ENCODE assay signal across 1 cellular context in genomic region chrX:129932792-129933321, GRCh38.
A peak's percentile ranks its signal among the peaks of the same experiment; 100 is the strongest.
TF ChIP-seq lines count a peak whose summit lies in the region.

No MANE protein-coding gene starts in this region.

TF ChIP-seq in K562, 482 proteins besides CTCF, POLR2A, EP300 and RAD21 (continued from another document):
- TF ChIP-seq TFAP4 (CRISPR knock-in tag; IDR thresholded peaks at IDR 0.05; ENCODE audit: borderline replicate concordance) = peak; percentile 60; the same call in 1 of the 2 replicates
- TF ChIP-seq JUND (IDR thresholded peaks at IDR 0.05; ENCODE audit: borderline replicate concordance, low read depth, low read length) = peak; percentile 43; the same call in 1 of the 2 replicates
- no peak; the same call in 2 of the 3 replicates for TF ChIP-seq JUND (tag; IDR thresholded peaks at IDR 0.05; ENCODE audit: borderline replicate concordance, low read depth, low read length)
- TF ChIP-seq, protein P1, sequence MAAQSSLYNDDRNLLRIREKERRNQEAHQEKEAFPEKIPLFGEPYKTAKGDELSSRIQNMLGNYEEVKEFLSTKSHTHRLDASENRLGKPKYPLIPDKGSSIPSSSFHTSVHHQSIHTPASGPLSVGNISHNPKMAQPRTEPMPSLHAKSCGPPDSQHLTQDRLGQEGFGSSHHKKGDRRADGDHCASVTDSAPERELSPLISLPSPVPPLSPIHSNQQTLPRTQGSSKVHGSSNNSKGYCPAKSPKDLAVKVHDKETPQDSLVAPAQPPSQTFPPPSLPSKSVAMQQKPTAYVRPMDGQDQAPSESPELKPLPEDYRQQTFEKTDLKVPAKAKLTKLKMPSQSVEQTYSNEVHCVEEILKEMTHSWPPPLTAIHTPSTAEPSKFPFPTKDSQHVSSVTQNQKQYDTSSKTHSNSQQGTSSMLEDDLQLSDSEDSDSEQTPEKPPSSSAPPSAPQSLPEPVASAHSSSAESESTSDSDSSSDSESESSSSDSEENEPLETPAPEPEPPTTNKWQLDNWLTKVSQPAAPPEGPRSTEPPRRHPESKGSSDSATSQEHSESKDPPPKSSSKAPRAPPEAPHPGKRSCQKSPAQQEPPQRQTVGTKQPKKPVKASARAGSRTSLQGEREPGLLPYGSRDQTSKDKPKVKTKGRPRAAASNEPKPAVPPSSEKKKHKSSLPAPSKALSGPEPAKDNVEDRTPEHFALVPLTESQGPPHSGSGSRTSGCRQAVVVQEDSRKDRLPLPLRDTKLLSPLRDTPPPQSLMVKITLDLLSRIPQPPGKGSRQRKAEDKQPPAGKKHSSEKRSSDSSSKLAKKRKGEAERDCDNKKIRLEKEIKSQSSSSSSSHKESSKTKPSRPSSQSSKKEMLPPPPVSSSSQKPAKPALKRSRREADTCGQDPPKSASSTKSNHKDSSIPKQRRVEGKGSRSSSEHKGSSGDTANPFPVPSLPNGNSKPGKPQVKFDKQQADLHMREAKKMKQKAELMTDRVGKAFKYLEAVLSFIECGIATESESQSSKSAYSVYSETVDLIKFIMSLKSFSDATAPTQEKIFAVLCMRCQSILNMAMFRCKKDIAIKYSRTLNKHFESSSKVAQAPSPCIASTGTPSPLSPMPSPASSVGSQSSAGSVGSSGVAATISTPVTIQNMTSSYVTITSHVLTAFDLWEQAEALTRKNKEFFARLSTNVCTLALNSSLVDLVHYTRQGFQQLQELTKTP (IDR thresholded peaks at IDR 0.05; ENCODE audit: low read depth in 1 of 2, partially characterized antibody in 2 of 2) = no peak
- TF ChIP-seq ZFX (CRISPR knock-in tag; IDR thresholded peaks at IDR 0.05) = peak; percentile 78
- TF ChIP-seq HNRNPUL1 (IDR thresholded peaks at IDR 0.05; ENCODE audit: low read length) = no peak
- peak; percentile 32 for TF ChIP-seq TBP (optimal IDR thresholded peaks at IDR 0.05; ENCODE audit: low read depth, low read length)
- TF ChIP-seq NFRKB (IDR thresholded peaks at IDR 0.05; ENCODE audit: low read depth) = no peak
- peak in 1 of 3 experiments; percentile 71; a peak in 1 of 6 replicates for TF ChIP-seq ZBTB11 (CRISPR knock-in tag; IDR thresholded peaks at IDR 0.05)
- TF ChIP-seq ATF7 (IDR thresholded peaks at IDR 0.05) = peak; percentile 22; the same call in 1 of the 2 replicates
- TF ChIP-seq, protein P2, sequence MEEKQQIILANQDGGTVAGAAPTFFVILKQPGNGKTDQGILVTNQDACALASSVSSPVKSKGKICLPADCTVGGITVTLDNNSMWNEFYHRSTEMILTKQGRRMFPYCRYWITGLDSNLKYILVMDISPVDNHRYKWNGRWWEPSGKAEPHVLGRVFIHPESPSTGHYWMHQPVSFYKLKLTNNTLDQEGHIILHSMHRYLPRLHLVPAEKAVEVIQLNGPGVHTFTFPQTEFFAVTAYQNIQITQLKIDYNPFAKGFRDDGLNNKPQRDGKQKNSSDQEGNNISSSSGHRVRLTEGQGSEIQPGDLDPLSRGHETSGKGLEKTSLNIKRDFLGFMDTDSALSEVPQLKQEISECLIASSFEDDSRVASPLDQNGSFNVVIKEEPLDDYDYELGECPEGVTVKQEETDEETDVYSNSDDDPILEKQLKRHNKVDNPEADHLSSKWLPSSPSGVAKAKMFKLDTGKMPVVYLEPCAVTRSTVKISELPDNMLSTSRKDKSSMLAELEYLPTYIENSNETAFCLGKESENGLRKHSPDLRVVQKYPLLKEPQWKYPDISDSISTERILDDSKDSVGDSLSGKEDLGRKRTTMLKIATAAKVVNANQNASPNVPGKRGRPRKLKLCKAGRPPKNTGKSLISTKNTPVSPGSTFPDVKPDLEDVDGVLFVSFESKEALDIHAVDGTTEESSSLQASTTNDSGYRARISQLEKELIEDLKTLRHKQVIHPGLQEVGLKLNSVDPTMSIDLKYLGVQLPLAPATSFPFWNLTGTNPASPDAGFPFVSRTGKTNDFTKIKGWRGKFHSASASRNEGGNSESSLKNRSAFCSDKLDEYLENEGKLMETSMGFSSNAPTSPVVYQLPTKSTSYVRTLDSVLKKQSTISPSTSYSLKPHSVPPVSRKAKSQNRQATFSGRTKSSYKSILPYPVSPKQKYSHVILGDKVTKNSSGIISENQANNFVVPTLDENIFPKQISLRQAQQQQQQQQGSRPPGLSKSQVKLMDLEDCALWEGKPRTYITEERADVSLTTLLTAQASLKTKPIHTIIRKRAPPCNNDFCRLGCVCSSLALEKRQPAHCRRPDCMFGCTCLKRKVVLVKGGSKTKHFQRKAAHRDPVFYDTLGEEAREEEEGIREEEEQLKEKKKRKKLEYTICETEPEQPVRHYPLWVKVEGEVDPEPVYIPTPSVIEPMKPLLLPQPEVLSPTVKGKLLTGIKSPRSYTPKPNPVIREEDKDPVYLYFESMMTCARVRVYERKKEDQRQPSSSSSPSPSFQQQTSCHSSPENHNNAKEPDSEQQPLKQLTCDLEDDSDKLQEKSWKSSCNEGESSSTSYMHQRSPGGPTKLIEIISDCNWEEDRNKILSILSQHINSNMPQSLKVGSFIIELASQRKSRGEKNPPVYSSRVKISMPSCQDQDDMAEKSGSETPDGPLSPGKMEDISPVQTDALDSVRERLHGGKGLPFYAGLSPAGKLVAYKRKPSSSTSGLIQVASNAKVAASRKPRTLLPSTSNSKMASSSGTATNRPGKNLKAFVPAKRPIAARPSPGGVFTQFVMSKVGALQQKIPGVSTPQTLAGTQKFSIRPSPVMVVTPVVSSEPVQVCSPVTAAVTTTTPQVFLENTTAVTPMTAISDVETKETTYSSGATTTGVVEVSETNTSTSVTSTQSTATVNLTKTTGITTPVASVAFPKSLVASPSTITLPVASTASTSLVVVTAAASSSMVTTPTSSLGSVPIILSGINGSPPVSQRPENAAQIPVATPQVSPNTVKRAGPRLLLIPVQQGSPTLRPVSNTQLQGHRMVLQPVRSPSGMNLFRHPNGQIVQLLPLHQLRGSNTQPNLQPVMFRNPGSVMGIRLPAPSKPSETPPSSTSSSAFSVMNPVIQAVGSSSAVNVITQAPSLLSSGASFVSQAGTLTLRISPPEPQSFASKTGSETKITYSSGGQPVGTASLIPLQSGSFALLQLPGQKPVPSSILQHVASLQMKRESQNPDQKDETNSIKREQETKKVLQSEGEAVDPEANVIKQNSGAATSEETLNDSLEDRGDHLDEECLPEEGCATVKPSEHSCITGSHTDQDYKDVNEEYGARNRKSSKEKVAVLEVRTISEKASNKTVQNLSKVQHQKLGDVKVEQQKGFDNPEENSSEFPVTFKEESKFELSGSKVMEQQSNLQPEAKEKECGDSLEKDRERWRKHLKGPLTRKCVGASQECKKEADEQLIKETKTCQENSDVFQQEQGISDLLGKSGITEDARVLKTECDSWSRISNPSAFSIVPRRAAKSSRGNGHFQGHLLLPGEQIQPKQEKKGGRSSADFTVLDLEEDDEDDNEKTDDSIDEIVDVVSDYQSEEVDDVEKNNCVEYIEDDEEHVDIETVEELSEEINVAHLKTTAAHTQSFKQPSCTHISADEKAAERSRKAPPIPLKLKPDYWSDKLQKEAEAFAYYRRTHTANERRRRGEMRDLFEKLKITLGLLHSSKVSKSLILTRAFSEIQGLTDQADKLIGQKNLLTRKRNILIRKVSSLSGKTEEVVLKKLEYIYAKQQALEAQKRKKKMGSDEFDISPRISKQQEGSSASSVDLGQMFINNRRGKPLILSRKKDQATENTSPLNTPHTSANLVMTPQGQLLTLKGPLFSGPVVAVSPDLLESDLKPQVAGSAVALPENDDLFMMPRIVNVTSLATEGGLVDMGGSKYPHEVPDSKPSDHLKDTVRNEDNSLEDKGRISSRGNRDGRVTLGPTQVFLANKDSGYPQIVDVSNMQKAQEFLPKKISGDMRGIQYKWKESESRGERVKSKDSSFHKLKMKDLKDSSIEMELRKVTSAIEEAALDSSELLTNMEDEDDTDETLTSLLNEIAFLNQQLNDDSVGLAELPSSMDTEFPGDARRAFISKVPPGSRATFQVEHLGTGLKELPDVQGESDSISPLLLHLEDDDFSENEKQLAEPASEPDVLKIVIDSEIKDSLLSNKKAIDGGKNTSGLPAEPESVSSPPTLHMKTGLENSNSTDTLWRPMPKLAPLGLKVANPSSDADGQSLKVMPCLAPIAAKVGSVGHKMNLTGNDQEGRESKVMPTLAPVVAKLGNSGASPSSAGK (IDR thresholded peaks at IDR 0.05) = peak; percentile 70
- TF ChIP-seq NONO (IDR thresholded peaks at IDR 0.05; ENCODE audit: low read depth in 2 of 2, low read length in 1 of 2) = peak in 1 of 2 experiments; percentile 36; a peak in 1 of 4 replicates
- TF ChIP-seq NCOA2 (IDR thresholded peaks at IDR 0.05; ENCODE audit: partially characterized antibody in 2 of 2) = no peak
- TF ChIP-seq CREM (IDR thresholded peaks at IDR 0.05; ENCODE audit: low read depth) = 0 out of 2 replicates have a peak, but pooled peaks have one; percentile 28
- no peak for TF ChIP-seq RUNX1 (IDR thresholded peaks at IDR 0.05; ENCODE audit: low read depth)
- TF ChIP-seq E2F5 (CRISPR knock-in tag; IDR thresholded peaks at IDR 0.05) = no peak
- TF ChIP-seq ZBTB2 (IDR thresholded peaks at IDR 0.05) = peak; percentile 41; the same call in 1 of the 2 replicates
- no peak for TF ChIP-seq ZNF695 (CRISPR knock-in tag; IDR thresholded peaks at IDR 0.05)
- peak; percentile 68; the same call in 1 of the 2 replicates for TF ChIP-seq CTBP1 (IDR thresholded peaks at IDR 0.05; ENCODE audit: borderline replicate concordance)
- TF ChIP-seq NRF1 (conservative IDR thresholded peaks at IDR 0.05 in 1 of 2, IDR thresholded peaks at IDR 0.05 in 1 of 2) = peak; percentile 29 to 32; a peak in 2 of 4 replicates
- TF ChIP-seq POLR2G (IDR thresholded peaks at IDR 0.05; ENCODE audit: low read depth, low read length) = peak; percentile 82
- TF ChIP-seq, protein P3, sequence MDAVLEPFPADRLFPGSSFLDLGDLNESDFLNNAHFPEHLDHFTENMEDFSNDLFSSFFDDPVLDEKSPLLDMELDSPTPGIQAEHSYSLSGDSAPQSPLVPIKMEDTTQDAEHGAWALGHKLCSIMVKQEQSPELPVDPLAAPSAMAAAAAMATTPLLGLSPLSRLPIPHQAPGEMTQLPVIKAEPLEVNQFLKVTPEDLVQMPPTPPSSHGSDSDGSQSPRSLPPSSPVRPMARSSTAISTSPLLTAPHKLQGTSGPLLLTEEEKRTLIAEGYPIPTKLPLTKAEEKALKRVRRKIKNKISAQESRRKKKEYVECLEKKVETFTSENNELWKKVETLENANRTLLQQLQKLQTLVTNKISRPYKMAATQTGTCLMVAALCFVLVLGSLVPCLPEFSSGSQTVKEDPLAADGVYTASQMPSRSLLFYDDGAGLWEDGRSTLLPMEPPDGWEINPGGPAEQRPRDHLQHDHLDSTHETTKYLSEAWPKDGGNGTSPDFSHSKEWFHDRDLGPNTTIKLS (IDR thresholded peaks at IDR 0.05; ENCODE audit: borderline replicate concordance, low read depth) = peak; percentile 43; the same call in 1 of the 2 replicates
